In genomic region chr4:26320159-26320452, GRCh38 we compare ENCODE assay signal across 8 cellular contexts.
A peak's percentile ranks its signal among the peaks of the same experiment; 100 is the strongest.
DNase-seq lines count a peak whose midpoint lies in the region; TF ChIP-seq lines count a peak whose summit lies in the region.

No MANE protein-coding gene starts in this region.

- peak overlapping the region; percentile 73 to 90 for H3K9ac ChIP-seq in duodenal mucosa (ENCODE audit: low read depth in 1 of 2, low read length in 2 of 2)
- peak overlapping the region; percentile 84 for H3K9ac ChIP-seq in muscle layer of colon (ENCODE audit: low read length)

- H3K36me3 ChIP-seq in duodenal mucosa (ENCODE audit: control insufficient read depth in 1 of 2, insufficient read depth in 2 of 2, low read length in 2 of 2) (no peaks in the 10 kb centered on the region), muscle layer of colon (ENCODE audit: insufficient read depth, low read length) (no peaks in the 10 kb centered on the region)

- DNase-seq in SKM-1 treated with dmso at 0.1 percent for 144 hours (lab: John Stamatoyannopoulos, UW; ENCODE audit: unreplicated experiment) (peak; percentile 68), SKM-1 (lab: John Stamatoyannopoulos, UW; ENCODE audit: unreplicated experiment) (no peak), HFF-Myc (ENCODE audit: extremely low read depth, low read depth) (no peak), RPMI8226 (peak; percentile 54), COLO668 (lab: John Stamatoyannopoulos, UW; ENCODE audit: unreplicated experiment) (no peak), NCI-H128 (lab: John Stamatoyannopoulos, UW; ENCODE audit: unreplicated experiment) (no peak)

- TF ChIP-seq CTCF in HFF-Myc (IDR thresholded peaks at IDR 0.05; ENCODE audit: low read depth, low read length, missing control alignments), result no peak

- H3K27ac ChIP-seq in duodenal mucosa (ENCODE audit: low read depth, low read length) (peak overlapping the region; percentile 83), muscle layer of colon (ENCODE audit: low read depth, low read length) (peak overlapping the region; percentile 94)

- H3K9me3 ChIP-seq in duodenal mucosa (ENCODE audit: control insufficient read depth in 1 of 2, low read length in 2 of 2) (no peaks in the 10 kb centered on the region), muscle layer of colon (ENCODE audit: low read length) (no peaks in the 10 kb centered on the region)

- H3K4me1 ChIP-seq in duodenal mucosa (ENCODE audit: control insufficient read depth in 1 of 2, insufficient read depth in 2 of 2, low read length in 2 of 2) (peaks cover 4 to 18% of the 10 kb centered on the region in 2 donors), muscle layer of colon (ENCODE audit: insufficient read depth, low read length) (peaks cover 17% of the 10 kb centered on the region)

- no peaks in the 10 kb centered on the region for H3K27me3 ChIP-seq in duodenal mucosa (ENCODE audit: control insufficient read depth in 1 of 2, insufficient read depth in 2 of 2, low read length in 2 of 2)
- no peaks in the 10 kb centered on the region for H3K27me3 ChIP-seq in muscle layer of colon (ENCODE audit: control insufficient read depth in 1 of 2, insufficient read depth in 2 of 2, low read length in 2 of 2)

- peak overlapping the region; percentile 94 for H3K4me3 ChIP-seq in HFF-Myc (replicated peaks; ENCODE audit: low read depth, low read length)
- H3K4me3 ChIP-seq in duodenal mucosa (ENCODE audit: low read depth in 1 of 2, low read length in 2 of 2), result peak overlapping the region; percentile 86 to 97
- H3K4me3 ChIP-seq in muscle layer of colon (ENCODE audit: low read depth in 1 of 2, low read length in 2 of 2), result peak overlapping the region; percentile 79 to 93

Comparison
In these comparisons a context has a peak if more than half of its experiments do, and no peak if none do; other contexts are left out.
1. DNase-seq: peak in SKM-1 treated with dmso at 0.1 percent for 144 hours (single experiment) and RPMI8226 (single experiment); none in SKM-1 (single experiment), HFF-Myc (single experiment), COLO668 (single experiment) and NCI-H128 (single experiment).
2. Peak in every context shown above with its lines, with median percentiles within 50 percentile points of each other: H3K4me3 ChIP-seq.